1 cellular context compared by ENCODE assay signal in the genomic region with DNA sequence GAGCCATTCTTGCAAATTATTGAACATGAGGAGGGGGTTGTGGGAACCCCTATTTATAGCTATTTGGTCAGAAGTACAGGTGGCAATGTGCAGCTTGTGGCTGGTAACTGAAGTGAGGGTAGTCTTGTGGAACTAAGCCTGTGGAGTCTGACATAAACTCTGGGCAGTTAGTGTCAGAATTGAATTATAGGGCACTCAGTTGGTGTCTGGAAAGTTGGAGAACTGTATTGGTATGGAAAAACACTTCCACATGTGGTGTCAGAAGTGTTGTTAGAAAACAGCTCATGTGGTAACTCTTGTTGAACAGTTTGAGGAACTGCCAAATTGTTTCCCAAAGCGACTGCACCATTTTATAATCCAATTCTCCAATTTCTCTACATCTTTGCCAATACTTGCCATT.
A peak's percentile ranks its signal among the peaks of the same experiment; 100 is the strongest.
TF ChIP-seq lines count a peak whose summit lies in the region.

No MANE protein-coding gene starts in this region.

TF ChIP-seq in Ishikawa, 13 proteins besides CTCF, POLR2A, EP300 and RAD21 (continued from another document):
- TF ChIP-seq, protein P1, sequence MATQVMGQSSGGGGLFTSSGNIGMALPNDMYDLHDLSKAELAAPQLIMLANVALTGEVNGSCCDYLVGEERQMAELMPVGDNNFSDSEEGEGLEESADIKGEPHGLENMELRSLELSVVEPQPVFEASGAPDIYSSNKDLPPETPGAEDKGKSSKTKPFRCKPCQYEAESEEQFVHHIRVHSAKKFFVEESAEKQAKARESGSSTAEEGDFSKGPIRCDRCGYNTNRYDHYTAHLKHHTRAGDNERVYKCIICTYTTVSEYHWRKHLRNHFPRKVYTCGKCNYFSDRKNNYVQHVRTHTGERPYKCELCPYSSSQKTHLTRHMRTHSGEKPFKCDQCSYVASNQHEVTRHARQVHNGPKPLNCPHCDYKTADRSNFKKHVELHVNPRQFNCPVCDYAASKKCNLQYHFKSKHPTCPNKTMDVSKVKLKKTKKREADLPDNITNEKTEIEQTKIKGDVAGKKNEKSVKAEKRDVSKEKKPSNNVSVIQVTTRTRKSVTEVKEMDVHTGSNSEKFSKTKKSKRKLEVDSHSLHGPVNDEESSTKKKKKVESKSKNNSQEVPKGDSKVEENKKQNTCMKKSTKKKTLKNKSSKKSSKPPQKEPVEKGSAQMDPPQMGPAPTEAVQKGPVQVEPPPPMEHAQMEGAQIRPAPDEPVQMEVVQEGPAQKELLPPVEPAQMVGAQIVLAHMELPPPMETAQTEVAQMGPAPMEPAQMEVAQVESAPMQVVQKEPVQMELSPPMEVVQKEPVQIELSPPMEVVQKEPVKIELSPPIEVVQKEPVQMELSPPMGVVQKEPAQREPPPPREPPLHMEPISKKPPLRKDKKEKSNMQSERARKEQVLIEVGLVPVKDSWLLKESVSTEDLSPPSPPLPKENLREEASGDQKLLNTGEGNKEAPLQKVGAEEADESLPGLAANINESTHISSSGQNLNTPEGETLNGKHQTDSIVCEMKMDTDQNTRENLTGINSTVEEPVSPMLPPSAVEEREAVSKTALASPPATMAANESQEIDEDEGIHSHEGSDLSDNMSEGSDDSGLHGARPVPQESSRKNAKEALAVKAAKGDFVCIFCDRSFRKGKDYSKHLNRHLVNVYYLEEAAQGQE (IDR thresholded peaks at IDR 0.05; ENCODE audit: low read depth) = no peak
- TF ChIP-seq TAF1 (IDR thresholded peaks at IDR 0.05; ENCODE audit: low read depth) = no peak
- peak; percentile 94 for TF ChIP-seq TCF12 (IDR thresholded peaks at IDR 0.05; ENCODE audit: low read depth)
- no peak for TF ChIP-seq CREB1 (IDR thresholded peaks at IDR 0.05; ENCODE audit: low read depth)
- no peak for TF ChIP-seq EGR1 (IDR thresholded peaks at IDR 0.05)
- TF ChIP-seq, protein P2, sequence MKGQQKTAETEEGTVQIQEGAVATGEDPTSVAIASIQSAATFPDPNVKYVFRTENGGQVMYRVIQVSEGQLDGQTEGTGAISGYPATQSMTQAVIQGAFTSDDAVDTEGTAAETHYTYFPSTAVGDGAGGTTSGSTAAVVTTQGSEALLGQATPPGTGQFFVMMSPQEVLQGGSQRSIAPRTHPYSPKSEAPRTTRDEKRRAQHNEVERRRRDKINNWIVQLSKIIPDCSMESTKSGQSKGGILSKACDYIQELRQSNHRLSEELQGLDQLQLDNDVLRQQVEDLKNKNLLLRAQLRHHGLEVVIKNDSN (IDR thresholded peaks at IDR 0.05) = no peak
- TF ChIP-seq NFIC (IDR thresholded peaks at IDR 0.05) = peak; percentile 88
- TF ChIP-seq YY1 (IDR thresholded peaks at IDR 0.05; ENCODE audit: low read depth) = no peak
- TF ChIP-seq, protein P3, sequence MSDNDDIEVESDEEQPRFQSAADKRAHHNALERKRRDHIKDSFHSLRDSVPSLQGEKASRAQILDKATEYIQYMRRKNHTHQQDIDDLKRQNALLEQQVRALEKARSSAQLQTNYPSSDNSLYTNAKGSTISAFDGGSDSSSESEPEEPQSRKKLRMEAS (IDR thresholded peaks at IDR 0.05) = peak; percentile 76
